Comparison of ENCODE assay signal across 10 cellular contexts in the genomic region with DNA sequence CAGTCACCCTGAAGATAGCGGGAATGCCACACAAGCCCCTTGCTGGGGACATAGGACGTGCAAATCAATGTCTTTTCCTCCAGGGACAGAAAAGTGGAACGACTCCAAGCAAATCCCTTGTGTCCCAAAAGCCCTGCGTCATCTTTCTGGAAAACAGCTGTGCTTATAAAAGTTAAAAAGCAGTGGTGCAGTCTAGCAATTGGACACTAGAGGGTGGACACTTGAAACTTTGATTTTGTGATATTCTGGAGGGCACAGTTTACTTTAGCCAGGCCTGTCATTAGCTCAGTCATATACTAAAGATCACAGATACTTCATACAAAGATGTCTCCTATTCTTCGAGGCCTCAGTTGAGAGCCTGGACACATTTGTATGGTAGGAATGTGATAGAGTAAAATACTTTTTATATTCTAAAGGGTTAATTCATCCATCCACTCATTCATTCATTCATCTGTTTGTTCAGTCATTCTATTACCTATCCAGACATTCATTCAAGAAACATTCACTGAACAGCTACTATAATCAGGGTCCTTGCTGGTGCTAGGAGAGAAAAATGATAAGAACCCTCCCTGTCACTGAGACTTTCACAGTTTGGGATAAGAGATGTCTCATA.
DNase-seq lines count a peak whose midpoint lies in the region; ATAC-seq, FAIRE-seq and TF ChIP-seq lines count a peak whose summit lies in the region.
"Had no signal": no experiment of that assay in that cellular context is flagged by ENCODE, and none has a peak within 500 bp of the region (broad histone marks: within the 10 kb centered on the region; RNA-seq: fewer than 3 reads in every experiment).

No MANE protein-coding gene starts in this region.

- H2BK5ac ChIP-seq in H1 (ENCODE audit: low read depth, low read length): no peak overlapping the region

- no peak overlapping the region for H2BK15ac ChIP-seq in H1 (ENCODE audit: low read length)

- no peaks in the 10 kb centered on the region for H3K9me3 ChIP-seq in H1 (ENCODE audit: insufficient read depth in 2 of 2, low read depth in 1 of 2, low read length in 1 of 2)
- H3K9me3 ChIP-seq in psoas muscle: peaks cover 4% of the 10 kb centered on the region

- no peak overlapping the region for H2AK5ac ChIP-seq in H1 (ENCODE audit: low read depth, low read length)

- intact Hi-C loops in psoas muscle (cut with DNase I): no loop called here

- FAIRE-seq in H1 (lab: Jason Lieb, UNC): no peak

- no peaks in the 10 kb centered on the region for H3K27me3 ChIP-seq in H1 (replicated peaks in 1 of 4; ENCODE audit: control insufficient read depth in 3 of 4, extremely low read depth in 1 of 4, insufficient read depth in 3 of 4, low read length in 3 of 4)
- H3K27me3 ChIP-seq in psoas muscle (ENCODE audit: insufficient read depth in 3 of 3, low read length in 2 of 3): peaks cover 0 to 3% (median 0%) of the 10 kb centered on the region in 3 donors

- no peaks in the 10 kb centered on the region for H3K36me3 ChIP-seq in H1 (ENCODE audit: control insufficient read depth in 2 of 4, insufficient read depth in 4 of 4, low read length in 3 of 4)
- no peaks in the 10 kb centered on the region for H3K36me3 ChIP-seq in psoas muscle (ENCODE audit: insufficient read depth in 1 of 2, low read depth in 1 of 2)

- no peak overlapping the region for H3K4me3 Mint-ChIP-seq in activated T-cell treated with anti-CD3 and anti-CD28 coated beads, Interleukin-2, amount 50 U/mL, for 4 hours

- H3K4me1 Mint-ChIP-seq in activated T-cell treated with anti-CD3 and anti-CD28 coated beads, Interleukin-2, amount 50 U/mL, for 4 hours (ENCODE audit: low read depth): no peaks in the 10 kb centered on the region

- no peak overlapping the region for H3K4me2 ChIP-seq in H1 (ENCODE audit: insufficient read depth in 1 of 2, low read depth in 2 of 2, low read length in 2 of 2)

- 87% methylated on average over 5 of the region's 5 CpGs; no CpG with 5 or more reads in 1 of the 2 experiments for WGBS in H1 (ENCODE audit: extremely low coverage in 1 of 2, insufficient coverage in 1 of 2, insufficient read length in 1 of 2, insufficient replicate concordance in 2 of 2, low coverage in 1 of 2, low lambda C conversion rate in 2 of 2, missing lambda C conversion rate in 1 of 2), 2 experiments
- 39 to 43% (median 42%) methylated on average over 5 of the region's 5 CpGs for WGBS in psoas muscle, 3 donors

- H3K4me1 ChIP-seq in H1 (replicated peaks in 1 of 4; ENCODE audit: control insufficient read depth in 3 of 4, insufficient read depth in 4 of 4, low read length in 3 of 4): peaks cover 0 to 3% (median under 1%) of the 10 kb centered on the region in 4 experiments; a peak in 1 of 7 replicates
- no peaks in the 10 kb centered on the region for H3K4me1 ChIP-seq in psoas muscle

- H4K20me1 ChIP-seq in H1 (replicated peaks in 1 of 2; ENCODE audit: control insufficient read depth in 1 of 2, insufficient read depth in 2 of 2, low read length in 2 of 2): no peaks in the 10 kb centered on the region

- H3K56ac ChIP-seq in H1 (replicated peaks; ENCODE audit: insufficient read length, low read depth, low read length): no peak overlapping the region

- no peak overlapping the region for H3K14ac ChIP-seq in H1 (ENCODE audit: insufficient read length)

- no peak overlapping the region for H2AFZ ChIP-seq in H1 (ENCODE audit: low read length)

- TF ChIP-seq POLR2A in H1 (IDR thresholded peaks at IDR 0.05; ENCODE audit: control extremely low read depth in 1 of 2, low read depth in 2 of 2, low read length in 2 of 2): no peak

- H3K4me3 ChIP-seq in H1 (ENCODE audit: extremely low read depth in 1 of 4, insufficient read depth in 2 of 4, low read depth in 3 of 4, low read length in 4 of 4): no peak overlapping the region
- no peak overlapping the region for H3K4me3 ChIP-seq in psoas muscle

- TF ChIP-seq EP300 in H1 (IDR thresholded peaks at IDR 0.05; ENCODE audit: borderline replicate concordance in 1 of 2, low read depth in 2 of 2, low read length in 2 of 2): no peak

- TF ChIP-seq RAD21 in H1 (IDR thresholded peaks at IDR 0.05 in 1 of 2, conservative IDR thresholded peaks at IDR 0.05 in 1 of 2; ENCODE audit: low read depth in 2 of 2, low read length in 2 of 2): peak; percentile 3 to 24; a peak in 3 of 4 replicates

- H3K27ac ChIP-seq in H1 (ENCODE audit: low read depth, low read length) (no peak overlapping the region), psoas muscle (no peak overlapping the region)

- no peak overlapping the region for H4K5ac ChIP-seq in H1 (ENCODE audit: insufficient read length, low read depth, low read length)

- H3K9ac ChIP-seq in H1 (replicated peaks in 1 of 4; ENCODE audit: extremely low read depth in 1 of 4, low read depth in 3 of 4, low read length in 3 of 4): no peak overlapping the region

- no peaks in the 10 kb centered on the region for H3K23me2 ChIP-seq in H1 (ENCODE audit: low read depth, low read length)

- no peak overlapping the region for H4K8ac ChIP-seq in H1 (ENCODE audit: extremely low read depth, insufficient read depth, low read length)

- H3K18ac ChIP-seq in H1 (ENCODE audit: extremely low read depth, low read length): no peak overlapping the region

- peaks cover 8% of the 10 kb centered on the region for H3K9me3 Mint-ChIP-seq in activated T-cell treated with anti-CD3 and anti-CD28 coated beads, Interleukin-2, amount 50 U/mL, for 4 hours

- H2BK120ac ChIP-seq in H1 (replicated peaks; ENCODE audit: low read depth, low read length): no peak overlapping the region

- CTCF ChIA-PET in H1 (lab: Charles Lee; ENCODE audit: partially characterized antibody): interaction anchor here (0.9 to 16.9 kb wide), 7 partner anchors 8 to 146 kb away, joined by 3 to 293 read pairs (median 4); partner anchors contain the start of gene ANKRD34C

- no peak overlapping the region for H3K4ac ChIP-seq in H1 (replicated peaks; ENCODE audit: insufficient read length, low read depth, low read length)

- H4K91ac ChIP-seq in H1 (replicated peaks; ENCODE audit: insufficient read length, low read length): no peak overlapping the region

- H3K27me3 Mint-ChIP-seq in activated T-cell treated with anti-CD3 and anti-CD28 coated beads, Interleukin-2, amount 50 U/mL, for 4 hours (ENCODE audit: low read depth): peaks cover 30% of the 10 kb centered on the region

- ATAC-seq in psoas muscle (no peak), HG02884 (IDR thresholded peaks at IDR 0.05; ENCODE audit: unreplicated experiment) (no peak)
- ATAC-seq in activated T-cell treated with anti-CD3 and anti-CD28 coated beads, Interleukin-2, amount 50 U/mL, for 4 hours: no peak

- no peak overlapping the region for H3K23ac ChIP-seq in H1 (ENCODE audit: insufficient read length)

- H3K79me2 ChIP-seq in H1 (ENCODE audit: control insufficient read depth in 1 of 2, insufficient read depth in 2 of 2, low read length in 2 of 2): no peaks in the 10 kb centered on the region

- no peak overlapping the region for H2BK12ac ChIP-seq in H1 (ENCODE audit: low read depth, low read length)

- TF ChIP-seq CTCF in H1 (IDR thresholded peaks at IDR 0.05; ENCODE audit: control extremely low read depth in 1 of 3, insufficient read depth in 1 of 3, low read depth in 1 of 3, low read length in 3 of 3) (peak in 2 of 3 experiments; percentile 10 to 29; a peak in 1 of 4 replicates), psoas muscle (IDR thresholded peaks at IDR 0.05) (peak; percentile 26)

- POLR2A ChIA-PET in H1 (lab: Charles Lee; ENCODE audit: partially characterized antibody): no interaction called here

- H2BK20ac ChIP-seq in H1 (ENCODE audit: low read length): no peak overlapping the region

- H3K36me3 Mint-ChIP-seq in activated T-cell treated with anti-CD3 and anti-CD28 coated beads, Interleukin-2, amount 50 U/mL, for 4 hours (ENCODE audit: insufficient read depth): no peaks in the 10 kb centered on the region

- peak; percentile 55 for DNase-seq in DMS 273 (lab: John Stamatoyannopoulos, UW; ENCODE audit: unreplicated experiment)
- DNase-seq in DMS 273 treated with DMSO at 0.1 percent for 48 hours (lab: John Stamatoyannopoulos, UW): no peak
- DNase-seq in NCI-H2171 treated with DMSO at 0.1 percent for 48 hours (lab: John Stamatoyannopoulos, UW): peak; percentile 20
- no peak for DNase-seq in H1 (ENCODE audit: low read depth in 1 of 2, low spot score in 2 of 2)
- DNase-seq in psoas muscle: no peak
- no peak for DNase-seq in activated T-cell treated with anti-CD3 and anti-CD28 coated beads, Interleukin-2, amount 50 U/mL, for 4 hours
- no peak for DNase-seq in stimulated activated naive CD4-positive, alpha-beta T cell treated with Interleukin-2 at 50 U/mL for 16 hours (lab: John Stamatoyannopoulos, UW)
- DNase-seq: 8988T, NCI-H510A had no signal

- H3K79me1 ChIP-seq in H1 (ENCODE audit: low read depth, low read length): no peaks in the 10 kb centered on the region

TF ChIP-seq in H1, 55 proteins besides CTCF, POLR2A, EP300 and RAD21 (continues in another document):
- TF ChIP-seq SAP30 (IDR thresholded peaks at IDR 0.05; ENCODE audit: insufficient read depth, insufficient replicate concordance, low read length): no peak
- TF ChIP-seq NANOG (IDR thresholded peaks at IDR 0.05; ENCODE audit: insufficient read depth, low read depth, low read length, poor library complexity, severe bottlenecking): no peak
- no peak for TF ChIP-seq CHD1 (IDR thresholded peaks at IDR 0.05; ENCODE audit: low read depth, low read length)
- no peak for TF ChIP-seq GTF2F1 (IDR thresholded peaks at IDR 0.05; ENCODE audit: borderline replicate concordance, low read depth, low read length)
- TF ChIP-seq SUZ12 (IDR thresholded peaks at IDR 0.05; ENCODE audit: low read length): no peak
- TF ChIP-seq MAFK (IDR thresholded peaks at IDR 0.05; ENCODE audit: low read depth, low read length): no peak
- no peak for TF ChIP-seq ATF3 (IDR thresholded peaks at IDR 0.05; ENCODE audit: insufficient read depth, low read depth, low read length)
- no peak for TF ChIP-seq KDM4A (IDR thresholded peaks at IDR 0.05; ENCODE audit: low read depth, low read length, severe bottlenecking)
- no peak for TF ChIP-seq JUND (IDR thresholded peaks at IDR 0.05; ENCODE audit: low read length)
- no peak for TF ChIP-seq TAF7 (optimal IDR thresholded peaks at IDR 0.05; ENCODE audit: borderline replicate concordance, low read depth, low read length)
- no peak for TF ChIP-seq EZH2 (IDR thresholded peaks at IDR 0.05; ENCODE audit: low read depth, low read length, severe bottlenecking)
- no peak for TF ChIP-seq RXRA (IDR thresholded peaks at IDR 0.05; ENCODE audit: insufficient read depth, low read depth, low read length)

Comparison
In these comparisons a context has a peak if more than half of its experiments do, and no peak if none do; other contexts are left out.
1. DNase-seq: peak in DMS 273 (single experiment) and NCI-H2171 treated with DMSO at 0.1 percent for 48 hours (single experiment); none in DMS 273 treated with DMSO at 0.1 percent for 48 hours (single experiment), H1 (0 of 2), psoas muscle (0 of 2), activated T-cell treated with anti-CD3 and anti-CD28 coated beads, Interleukin-2, amount 50 U/mL, for 4 hours (single experiment) and stimulated activated naive CD4-positive, alpha-beta T cell treated with Interleukin-2 at 50 U/mL for 16 hours (single experiment).